ENCODE assay signal across 17 cellular contexts in genomic region chr2:48693066-48693465, GRCh38.
DNase-seq lines count a peak whose midpoint lies in the region; ATAC-seq and TF ChIP-seq lines count a peak whose summit lies in the region.
"Had no signal": no experiment of that assay in that cellular context is flagged by ENCODE, and none has a peak within 500 bp of the region (broad histone marks: within the 10 kb centered on the region; RNA-seq: fewer than 3 reads in every experiment).

No MANE protein-coding gene starts in this region.

- H3K27ac ChIP-seq in gastroesophageal sphincter (peak overlapping the region; percentile 50 to 76 (median 66)), thyroid gland (no peak overlapping the region)
- H3K27ac ChIP-seq: BLaER1 treated with 17β-estradiol and CSF1 and Interleukin-3, amounts not matched to agents 10 nM and 100 nM; HL-60 had no signal

- H3K9me3 Mint-ChIP-seq in Caco-2 (ENCODE audit: unreplicated experiment) (peaks cover 11% of the 10 kb centered on the region), chondrocyte (ENCODE audit: low read depth) (no peaks in the 10 kb centered on the region)

- DNase-seq in Caco-2: no peak
- peak; percentile 19 for DNase-seq in amniotic epithelial cell (ENCODE audit: low read depth)
- peak; percentile 13 for DNase-seq in renal cortical epithelial cell (ENCODE audit: low read depth)
- no peak for DNase-seq in chondrocyte (ENCODE audit: low spot score)
- DNase-seq in thyroid gland: no peak
- no peak for DNase-seq in activated CD4-positive, alpha-beta T cell treated with anti-CD3 and anti-CD28 coated beads, Interleukin-2, amount 50 U/mL, for 4 hours
- DNase-seq: DMS 273 treated with DMSO at 0.1 percent for 48 hours, NCI-H1417 treated with DMSO at 0.1 percent for 48 hours, NCI-H1930, NCI-H748 treated with DMSO at 0.1 percent for 48 hours, RPMI8226, SIG-M5 had no signal

- CTCF ChIA-PET in Caco-2 (lab: Charles Lee): no interaction called here

- H3K4me1 ChIP-seq in Caco-2 (peaks cover 26% of the 10 kb centered on the region), gastroesophageal sphincter (peaks cover 0 to 26% (median 10%) of the 10 kb centered on the region in 3 donors), thyroid gland (peaks cover 3 to 7% of the 10 kb centered on the region in 2 donors)
- H3K4me1 ChIP-seq: BLaER1 treated with 17β-estradiol and CSF1 and Interleukin-3, amounts not matched to agents 10 nM and 100 nM had no signal

- no peaks in the 10 kb centered on the region for H3K36me3 Mint-ChIP-seq in Caco-2 (ENCODE audit: insufficient read depth, unreplicated experiment)
- H3K36me3 Mint-ChIP-seq in chondrocyte (ENCODE audit: low read depth): no peaks in the 10 kb centered on the region

- H3K9me3 ChIP-seq in Caco-2: no peaks in the 10 kb centered on the region
- H3K9me3 ChIP-seq in gastroesophageal sphincter: no peaks in the 10 kb centered on the region
- H3K9me3 ChIP-seq in thyroid gland: no peaks in the 10 kb centered on the region
- H3K9me3 ChIP-seq: BLaER1 treated with 17β-estradiol and CSF1 and Interleukin-3, amounts not matched to agents 10 nM and 100 nM had no signal

- H3K27me3 ChIP-seq in Caco-2 (replicated peaks; ENCODE audit: control insufficient read depth, insufficient read depth, low read length): no peaks in the 10 kb centered on the region
- H3K27me3 ChIP-seq in gastroesophageal sphincter: no peaks in the 10 kb centered on the region
- no peaks in the 10 kb centered on the region for H3K27me3 ChIP-seq in thyroid gland
- H3K27me3 ChIP-seq: BLaER1 treated with 17β-estradiol and CSF1 and Interleukin-3, amounts not matched to agents 10 nM and 100 nM had no signal

- TF ChIP-seq POLR2A in gastroesophageal sphincter (IDR thresholded peaks at IDR 0.05) (no peak), thyroid gland (IDR thresholded peaks at IDR 0.05) (no peak)

- TF ChIP-seq CTCF in Caco-2 (IDR thresholded peaks at IDR 0.05; ENCODE audit: insufficient read depth in 1 of 2, low read depth in 1 of 2, low read length in 1 of 2, severe bottlenecking in 1 of 2, unreplicated experiment in 1 of 2): no peak
- TF ChIP-seq CTCF in gastroesophageal sphincter (IDR thresholded peaks at IDR 0.05): no peak
- no peak for TF ChIP-seq CTCF in chondrocyte (IDR thresholded peaks at IDR 0.05)
- no peak for TF ChIP-seq CTCF in thyroid gland (IDR thresholded peaks at IDR 0.05)

- BruUV-seq in Caco-2 (replicated peaks; lab: Mats Ljungman, UMichigan): no TSS peak

- POLR2A ChIA-PET in Caco-2 (lab: Charles Lee): no interaction called here

- WGBS in gastroesophageal sphincter (ENCODE audit: low coverage in 1 of 2), 2 donors: 20 to 35% methylated on average over 4 of the region's 4 CpGs
- WGBS in thyroid gland, 2 donors: 85 to 88% methylated on average over 4 of the region's 4 CpGs

- no peak overlapping the region for H3K4me3 Mint-ChIP-seq in Caco-2 (ENCODE audit: unreplicated experiment)
- no peak overlapping the region for H3K4me3 Mint-ChIP-seq in chondrocyte (ENCODE audit: unreplicated experiment)

- H3K27ac Mint-ChIP-seq in Caco-2 (ENCODE audit: unreplicated experiment): peak overlapping the region; percentile 56
- H3K27ac Mint-ChIP-seq in chondrocyte (ENCODE audit: unreplicated experiment): no peak overlapping the region

- H3K27me3 Mint-ChIP-seq in Caco-2 (ENCODE audit: insufficient read depth, unreplicated experiment) (no peaks in the 10 kb centered on the region), chondrocyte (ENCODE audit: low read depth) (no peaks in the 10 kb centered on the region)

- intact Hi-C loops in Caco-2 (cut with micrococcal nuclease; ENCODE audit: unreplicated experiment): loop anchor here (2.0 kb wide), 1 partner anchor 16 kb away; no protein-coding TSS in a partner anchor
- intact Hi-C loops in thyroid gland (cut with DNase I): no loop called here

- ATAC-seq in gastroesophageal sphincter (no peak), HG02973 (IDR thresholded peaks at IDR 0.05; ENCODE audit: unreplicated experiment) (no peak)
- ATAC-seq: K562 had no signal

- H3K36me3 ChIP-seq in Caco-2 (ENCODE audit: control insufficient read depth, insufficient read depth, low read length) (no peaks in the 10 kb centered on the region), gastroesophageal sphincter (peaks cover 0 to 2% of the 10 kb centered on the region in 2 donors), thyroid gland (no peaks in the 10 kb centered on the region)
- H3K36me3 ChIP-seq: BLaER1 treated with 17β-estradiol and CSF1 and Interleukin-3, amounts not matched to agents 10 nM and 100 nM had no signal

- TF ChIP-seq EP300 in gastroesophageal sphincter (IDR thresholded peaks at IDR 0.05): no peak

- no peak overlapping the region for H3K4me3 ChIP-seq in Caco-2 (ENCODE audit: low read depth, low read length)
- no peak overlapping the region for H3K4me3 ChIP-seq in gastroesophageal sphincter
- H3K4me3 ChIP-seq in thyroid gland (replicated peaks in 1 of 3): no peak overlapping the region
- H3K4me3 ChIP-seq: BLaER1 treated with 17β-estradiol and CSF1 and Interleukin-3, amounts not matched to agents 10 nM and 100 nM; K562 had no signal

- no peaks in the 10 kb centered on the region for H3K4me1 Mint-ChIP-seq in Caco-2 (ENCODE audit: low read depth, unreplicated experiment)
- peaks cover 24% of the 10 kb centered on the region for H3K4me1 Mint-ChIP-seq in chondrocyte (ENCODE audit: low read depth)

Comparison
In these comparisons a context has a peak if more than half of its experiments do, and no peak if none do; other contexts are left out.
1. DNase-seq: peak in amniotic epithelial cell (single experiment) and renal cortical epithelial cell (single experiment); none in Caco-2 (0 of 2), chondrocyte (single experiment), thyroid gland (0 of 2) and activated CD4-positive, alpha-beta T cell treated with anti-CD3 and anti-CD28 coated beads, Interleukin-2, amount 50 U/mL, for 4 hours (0 of 2).
2. H3K27ac ChIP-seq: peak in gastroesophageal sphincter (4 of 4); none in thyroid gland (0 of 3).